ENCODE assay signal across 8 cellular contexts in genomic region chr5:57887851-57888621, GRCh38.
DNase-seq lines count a peak whose midpoint lies in the region; ATAC-seq, FAIRE-seq and TF ChIP-seq lines count a peak whose summit lies in the region.

No MANE protein-coding gene starts in this region.

- no peak for FAIRE-seq in pancreas (lab: Jason Lieb, UNC)

- WGBS in pancreas, 2 donors, result 23 to 24% methylated on average over 6 of the region's 6 CpGs

- CTCF ChIA-PET in activated naive CD4-positive, alpha-beta T cell treated with anti-CD3 and anti-CD28 coated beads for 36 hours (lab: Charles Lee), result interaction anchor here (0.6 to 1.4 kb wide), 2 partner anchors 10 to 16 kb away, joined by 3 to 4 read pairs; no protein-coding TSS in a partner anchor

- peak; percentile 95 to 100 (median 98) for ATAC-seq in pancreas
- ATAC-seq in activated naive CD8-positive, alpha-beta T cell treated with anti-CD3 and anti-CD28 coated beads, Interleukin-2, amount 50 U/mL, for 24 hours, result no peak
- no peak for ATAC-seq in stimulated activated effector memory CD8-positive, alpha-beta T cell treated with anti-CD3 and anti-CD28 coated beads, Interleukin-12 subunit alpha, Interleukin-12 subunit beta, amount 100 ng/mL, for 72 hours

- peak overlapping the region; percentile 82 for H3K27ac ChIP-seq in SJSA1
- H3K27ac ChIP-seq in pancreas, result no peak overlapping the region

- peak in 3 of 4 donors; percentile 37 to 52 (median 44) for TF ChIP-seq CTCF in pancreas (IDR thresholded peaks at IDR 0.05)

- H3K27me3 Mint-ChIP-seq in activated naive CD4-positive, alpha-beta T cell treated with anti-CD3 and anti-CD28 coated beads for 36 hours (ENCODE audit: low read depth), result no peaks in the 10 kb centered on the region
- H3K27me3 Mint-ChIP-seq in activated naive CD8-positive, alpha-beta T cell treated with anti-CD3 and anti-CD28 coated beads, Interleukin-2, amount 50 U/mL, for 24 hours, result peaks cover 2% of the 10 kb centered on the region

- H3K27me3 ChIP-seq in SJSA1 (replicated peaks) (no peaks in the 10 kb centered on the region), pancreas (no peaks in the 10 kb centered on the region)

- H3K36me3 Mint-ChIP-seq in activated naive CD4-positive, alpha-beta T cell treated with anti-CD3 and anti-CD28 coated beads for 36 hours (ENCODE audit: low read depth), result no peaks in the 10 kb centered on the region
- no peaks in the 10 kb centered on the region for H3K36me3 Mint-ChIP-seq in activated naive CD8-positive, alpha-beta T cell treated with anti-CD3 and anti-CD28 coated beads, Interleukin-2, amount 50 U/mL, for 24 hours (ENCODE audit: low read depth)
- H3K36me3 Mint-ChIP-seq in stimulated activated effector memory CD8-positive, alpha-beta T cell treated with anti-CD3 and anti-CD28 coated beads, Interleukin-12 subunit alpha, Interleukin-12 subunit beta, amount 100 ng/mL, for 72 hours, result no peaks in the 10 kb centered on the region

- no peak overlapping the region for H3K4me3 Mint-ChIP-seq in activated naive CD4-positive, alpha-beta T cell treated with anti-CD3 and anti-CD28 coated beads for 36 hours
- no peak overlapping the region for H3K4me3 Mint-ChIP-seq in activated naive CD8-positive, alpha-beta T cell treated with anti-CD3 and anti-CD28 coated beads, Interleukin-2, amount 50 U/mL, for 24 hours
- H3K4me3 Mint-ChIP-seq in stimulated activated effector memory CD8-positive, alpha-beta T cell treated with anti-CD3 and anti-CD28 coated beads, Interleukin-12 subunit alpha, Interleukin-12 subunit beta, amount 100 ng/mL, for 72 hours, result no peak overlapping the region

- H3K36me3 ChIP-seq in SJSA1 (no peaks in the 10 kb centered on the region), pancreas (no peaks in the 10 kb centered on the region)

- H3K4me1 Mint-ChIP-seq in activated naive CD4-positive, alpha-beta T cell treated with anti-CD3 and anti-CD28 coated beads for 36 hours (ENCODE audit: low read depth), result no peaks in the 10 kb centered on the region
- H3K4me1 Mint-ChIP-seq in activated naive CD8-positive, alpha-beta T cell treated with anti-CD3 and anti-CD28 coated beads, Interleukin-2, amount 50 U/mL, for 24 hours, result no peaks in the 10 kb centered on the region
- no peaks in the 10 kb centered on the region for H3K4me1 Mint-ChIP-seq in stimulated activated effector memory CD8-positive, alpha-beta T cell treated with anti-CD3 and anti-CD28 coated beads, Interleukin-12 subunit alpha, Interleukin-12 subunit beta, amount 100 ng/mL, for 72 hours

- intact Hi-C loops in pancreas (cut with DNase I), result loop anchor here in 1 of 3 donors (5.0 kb wide), 1 partner anchor 574 kb away; the partner anchor contains the start of gene PLK2
- intact Hi-C loops in activated naive CD4-positive, alpha-beta T cell treated with anti-CD3 and anti-CD28 coated beads for 36 hours (cut with micrococcal nuclease), result loop anchor here (1.0 kb wide), 1 partner anchor 572 kb away; the partner anchor contains the start of gene PLK2

- DNase-seq in COLO668 (lab: John Stamatoyannopoulos, UW; ENCODE audit: unreplicated experiment) (peak; percentile 0), HK-2 (ENCODE audit: unreplicated experiment) (peak; percentile 28), SJSA1 (ENCODE audit: low read depth in 1 of 2, low spot score in 2 of 2) (peak; percentile 53 to 61), fibroblast of the conjunctiva (ENCODE audit: low read depth) (peak; percentile 29), pancreas (peak in 5 of 6 donors; percentile 28 to 59 (median 50))
- DNase-seq in activated naive CD4-positive, alpha-beta T cell treated with anti-CD3 and anti-CD28 coated beads for 36 hours, result no peak
- no peak for DNase-seq in activated naive CD8-positive, alpha-beta T cell treated with anti-CD3 and anti-CD28 coated beads, Interleukin-2, amount 50 U/mL, for 24 hours
- no peak for DNase-seq in stimulated activated effector memory CD8-positive, alpha-beta T cell treated with anti-CD3 and anti-CD28 coated beads, Interleukin-12 subunit alpha, Interleukin-12 subunit beta, amount 100 ng/mL, for 72 hours (ENCODE audit: low spot score in 2 of 2)

- no peaks in the 10 kb centered on the region for H3K9me3 ChIP-seq in SJSA1 (replicated peaks)
- H3K9me3 ChIP-seq in pancreas, result no peaks in the 10 kb centered on the region

- no peaks in the 10 kb centered on the region for H3K9me3 Mint-ChIP-seq in activated naive CD4-positive, alpha-beta T cell treated with anti-CD3 and anti-CD28 coated beads for 36 hours
- no peaks in the 10 kb centered on the region for H3K9me3 Mint-ChIP-seq in activated naive CD8-positive, alpha-beta T cell treated with anti-CD3 and anti-CD28 coated beads, Interleukin-2, amount 50 U/mL, for 24 hours
- H3K9me3 Mint-ChIP-seq in stimulated activated effector memory CD8-positive, alpha-beta T cell treated with anti-CD3 and anti-CD28 coated beads, Interleukin-12 subunit alpha, Interleukin-12 subunit beta, amount 100 ng/mL, for 72 hours, result peaks cover 4% of the 10 kb centered on the region

- H3K4me3 ChIP-seq in SJSA1 (no peak overlapping the region), pancreas (no peak overlapping the region)

- H3K4me1 ChIP-seq in SJSA1 (replicated peaks) (peaks cover 30% of the 10 kb centered on the region), pancreas (no peaks in the 10 kb centered on the region)

- no peak overlapping the region for H3K27ac Mint-ChIP-seq in activated naive CD4-positive, alpha-beta T cell treated with anti-CD3 and anti-CD28 coated beads for 36 hours
- H3K27ac Mint-ChIP-seq in activated naive CD8-positive, alpha-beta T cell treated with anti-CD3 and anti-CD28 coated beads, Interleukin-2, amount 50 U/mL, for 24 hours, result no peak overlapping the region
- no peak overlapping the region for H3K27ac Mint-ChIP-seq in stimulated activated effector memory CD8-positive, alpha-beta T cell treated with anti-CD3 and anti-CD28 coated beads, Interleukin-12 subunit alpha, Interleukin-12 subunit beta, amount 100 ng/mL, for 72 hours

Comparison
In these comparisons a context has a peak if more than half of its experiments do, and no peak if none do; other contexts are left out.
1. DNase-seq: peak in COLO668 (single experiment), HK-2 (single experiment), SJSA1 (2 of 2), fibroblast of the conjunctiva (single experiment) and pancreas (5 of 6); none in activated naive CD4-positive, alpha-beta T cell treated with anti-CD3 and anti-CD28 coated beads for 36 hours (single experiment), activated naive CD8-positive, alpha-beta T cell treated with anti-CD3 and anti-CD28 coated beads, Interleukin-2, amount 50 U/mL, for 24 hours (single experiment) and stimulated activated effector memory CD8-positive, alpha-beta T cell treated with anti-CD3 and anti-CD28 coated beads, Interleukin-12 subunit alpha, Interleukin-12 subunit beta, amount 100 ng/mL, for 72 hours (0 of 2).
2. ATAC-seq: peak in pancreas (4 of 4); none in activated naive CD8-positive, alpha-beta T cell treated with anti-CD3 and anti-CD28 coated beads, Interleukin-2, amount 50 U/mL, for 24 hours (single experiment) and stimulated activated effector memory CD8-positive, alpha-beta T cell treated with anti-CD3 and anti-CD28 coated beads, Interleukin-12 subunit alpha, Interleukin-12 subunit beta, amount 100 ng/mL, for 72 hours (single experiment).